Comparison of ENCODE assay signal across 9 cellular contexts in the genomic region with DNA sequence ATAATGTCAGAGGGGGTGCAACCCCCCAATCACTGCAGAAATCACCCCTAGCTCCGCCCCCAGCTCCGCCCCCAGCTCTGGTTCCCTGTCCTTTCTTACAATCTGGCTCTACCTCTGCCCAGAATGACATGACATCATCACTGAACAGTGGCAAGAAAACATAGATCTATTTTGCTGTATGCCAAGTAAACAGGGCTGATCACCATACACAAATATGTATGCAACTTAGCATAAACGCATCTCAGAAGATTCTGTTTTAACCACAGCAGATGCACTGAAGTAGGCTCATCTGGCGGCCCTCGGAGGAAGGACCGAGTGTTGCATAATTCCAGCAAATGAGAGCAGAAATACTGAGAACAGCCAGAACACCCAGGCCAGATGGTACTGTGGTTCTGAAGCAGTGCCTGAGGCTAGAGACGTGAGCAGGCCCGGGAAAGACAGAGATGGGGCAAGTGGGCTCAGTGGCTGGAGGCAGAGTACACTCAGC.
DNase-seq lines count a peak whose midpoint lies in the region; ATAC-seq, FAIRE-seq and TF ChIP-seq lines count a peak whose summit lies in the region.
"Had no signal": no experiment of that assay in that cellular context is flagged by ENCODE, and none has a peak within 500 bp of the region (broad histone marks: within the 10 kb centered on the region; RNA-seq: fewer than 3 reads in every experiment).

No MANE protein-coding gene starts in this region.

- DNase-seq in Right ventricle myocardium inferior (ENCODE audit: missing footprints), result peak; percentile 74
- no peak for DNase-seq in cardiac septum (ENCODE audit: low spot score)
- DNase-seq in T-helper 17 cell, result peak in 2 of 3 donors; percentile 45 to 56
- no peak for DNase-seq in endothelial cell of umbilical vein (ENCODE audit: low read depth, low spot score)
- DNase-seq in trophoblast cell, result peak; percentile 77 to 78
- DNase-seq in pons (ENCODE audit: low spot score), result no peak

- no peak overlapping the region for H3K14ac ChIP-seq in trophoblast cell (ENCODE audit: low read length)

- H2BK12ac ChIP-seq in trophoblast cell (ENCODE audit: low read length), result no peak overlapping the region

- no peak overlapping the region for H3K4me3 ChIP-seq in endothelial cell of umbilical vein (replicated peaks in 1 of 3; ENCODE audit: insufficient read depth in 1 of 3, low read depth in 1 of 3, low read length in 3 of 3)
- no peak overlapping the region for H3K4me3 ChIP-seq in trophoblast cell (ENCODE audit: low read depth, low read length)

- intact Hi-C loops in Right ventricle myocardium inferior (cut with DNase I) (no loop called here), cardiac septum (cut with DNase I) (no loop called here), endothelial cell of umbilical vein (cut with micrococcal nuclease) (no loop called here)

- no peaks in the 10 kb centered on the region for H3K36me3 ChIP-seq in endothelial cell of umbilical vein (ENCODE audit: control insufficient read depth in 2 of 2, extremely low read depth in 1 of 2, insufficient read depth in 2 of 2, low read length in 2 of 2)
- H3K36me3 ChIP-seq in trophoblast cell (ENCODE audit: control insufficient read depth in 1 of 2, insufficient read depth in 2 of 2, low read length in 2 of 2), result no peaks in the 10 kb centered on the region

- H3K27me3 ChIP-seq in endothelial cell of umbilical vein (ENCODE audit: control insufficient read depth in 2 of 2, insufficient read depth in 2 of 2, low read length in 2 of 2) (no peaks in the 10 kb centered on the region), trophoblast cell (ENCODE audit: insufficient read depth, low read length) (no peaks in the 10 kb centered on the region)

- ATAC-seq in Right ventricle myocardium inferior (peak; percentile 86), T-helper 17 cell (peak; percentile 58), GM19351 (IDR thresholded peaks at IDR 0.05; ENCODE audit: unreplicated experiment) (no peak), HG02798 (IDR thresholded peaks at IDR 0.05; ENCODE audit: poor library complexity, unreplicated experiment) (no peak)

- CTCF ChIA-PET in endothelial cell of umbilical vein (lab: Charles Lee), result interaction anchor here (2.3 kb wide), 2 partner anchors 13 to 130 kb away, joined by 8 to 9 read pairs; no protein-coding TSS in a partner anchor

- H2AFZ ChIP-seq in endothelial cell of umbilical vein (ENCODE audit: low read depth, low read length), result no peak overlapping the region
- no peak overlapping the region for H2AFZ ChIP-seq in trophoblast cell (ENCODE audit: insufficient read depth, low read length, poor library complexity)

- FAIRE-seq in endothelial cell of umbilical vein (lab: Jason Lieb, UNC), result peak; percentile 42
- FAIRE-seq: G401.6 had no signal

- POLR2A ChIA-PET in endothelial cell of umbilical vein (lab: Charles Lee), result no interaction called here

- dilution Hi-C loops in endothelial cell of umbilical vein (cut with MboI; ENCODE audit: extremely low pct_ligation_motif_present, low sequenced_read_pairs), result no loop called here

- H3K79me1 ChIP-seq in trophoblast cell (ENCODE audit: low read length), result peaks cover 2% of the 10 kb centered on the region

- H3K27ac ChIP-seq in endothelial cell of umbilical vein (ENCODE audit: insufficient read depth, low read depth, low read length), result no peak overlapping the region
- H3K27ac ChIP-seq in trophoblast cell (ENCODE audit: low read depth, low read length), result no peak overlapping the region

- no peak for TF ChIP-seq POLR2A in endothelial cell of umbilical vein (IDR thresholded peaks at IDR 0.05; ENCODE audit: low read depth, low read length)

- H2AK5ac ChIP-seq in trophoblast cell (ENCODE audit: low read length), result no peak overlapping the region

- no peak overlapping the region for H2BK120ac ChIP-seq in trophoblast cell (ENCODE audit: insufficient read depth, low read length, poor library complexity)

- H3K9ac ChIP-seq in endothelial cell of umbilical vein (replicated peaks; ENCODE audit: extremely low read depth, insufficient read depth, low read length), result no peak overlapping the region
- no peak overlapping the region for H3K9ac ChIP-seq in trophoblast cell (ENCODE audit: low read length)

- no peak for TF ChIP-seq CTCF in endothelial cell of umbilical vein (IDR thresholded peaks at IDR 0.05; ENCODE audit: extremely low read depth in 1 of 2, insufficient read depth in 1 of 2, low read depth in 1 of 2, low read length in 2 of 2)

- peak overlapping the region; percentile 89 for H3K4me3 Mint-ChIP-seq in T-helper 17 cell

- no peaks in the 10 kb centered on the region for H3K4me1 ChIP-seq in endothelial cell of umbilical vein (ENCODE audit: control insufficient read depth, extremely low read depth, insufficient read depth, low read length)
- H3K4me1 ChIP-seq in trophoblast cell (ENCODE audit: control insufficient read depth in 1 of 2, insufficient read depth in 2 of 2, low read length in 2 of 2), result peaks cover 0 to 3% of the 10 kb centered on the region in 2 experiments

- H4K20me1 ChIP-seq in endothelial cell of umbilical vein (replicated peaks; ENCODE audit: control insufficient read depth, extremely low read depth, insufficient read depth, low read length), result no peaks in the 10 kb centered on the region

- no peak overlapping the region for H3K4ac ChIP-seq in trophoblast cell (ENCODE audit: low read depth, low read length)

- H3K36me3 Mint-ChIP-seq in T-helper 17 cell (ENCODE audit: low read depth), result peaks cover 8% of the 10 kb centered on the region

- H3K27me3 Mint-ChIP-seq in T-helper 17 cell, result no peaks in the 10 kb centered on the region

- H3K79me2 ChIP-seq in endothelial cell of umbilical vein (ENCODE audit: control insufficient read depth, insufficient read depth, low read length) (no peaks in the 10 kb centered on the region), trophoblast cell (ENCODE audit: control insufficient read depth, insufficient read depth, low read length, poor library complexity) (no peaks in the 10 kb centered on the region)

- no peak overlapping the region for H3K23ac ChIP-seq in trophoblast cell (ENCODE audit: low read length)

- H3K4me2 ChIP-seq in endothelial cell of umbilical vein (ENCODE audit: insufficient read depth, low read length) (no peak overlapping the region), trophoblast cell (ENCODE audit: low read length) (no peak overlapping the region)

- no peak overlapping the region for H2BK5ac ChIP-seq in trophoblast cell (ENCODE audit: low read depth, low read length, poor library complexity)

- peak overlapping the region; percentile 97 for H3K27ac Mint-ChIP-seq in T-helper 17 cell

- H4K12ac ChIP-seq in trophoblast cell (ENCODE audit: low read depth, low read length), result no peak overlapping the region

- no peak overlapping the region for H4K91ac ChIP-seq in trophoblast cell (ENCODE audit: low read depth, low read length)

- no TSS peak for BruUV-seq in endothelial cell of umbilical vein (replicated peaks; lab: Mats Ljungman, UMichigan)

- H3K9me1 ChIP-seq in endothelial cell of umbilical vein (replicated peaks; ENCODE audit: control insufficient read depth, extremely low read depth, insufficient read depth, low read length), result no peaks in the 10 kb centered on the region

- no CpG with 5 or more reads among the region's 8 CpGs for WGBS in trophoblast cell (ENCODE audit: extremely low coverage, insufficient coverage, insufficient read length)

- no peak overlapping the region for H4K8ac ChIP-seq in trophoblast cell (ENCODE audit: low read depth, low read length)

- H3K9me3 ChIP-seq in T-helper 17 cell (ENCODE audit: control insufficient read depth, low read length, poor library complexity, severe bottlenecking), result no peaks in the 10 kb centered on the region
- H3K9me3 ChIP-seq in endothelial cell of umbilical vein (replicated peaks; ENCODE audit: control insufficient read depth, insufficient read depth, low read length), result no peaks in the 10 kb centered on the region
- H3K9me3 ChIP-seq in trophoblast cell (ENCODE audit: insufficient read depth, low read depth, low read length), result no peaks in the 10 kb centered on the region

- peaks cover 74% of the 10 kb centered on the region for H3K4me1 Mint-ChIP-seq in T-helper 17 cell

- H3K18ac ChIP-seq in trophoblast cell (ENCODE audit: low read length), result no peak overlapping the region

TF ChIP-seq in endothelial cell of umbilical vein, 7 proteins besides CTCF, POLR2A, EP300 and RAD21:
- TF ChIP-seq GATA2 (IDR thresholded peaks at IDR 0.05; ENCODE audit: insufficient read depth, insufficient read length, low read depth, low read length), result no peak
- TF ChIP-seq, protein P1, sequence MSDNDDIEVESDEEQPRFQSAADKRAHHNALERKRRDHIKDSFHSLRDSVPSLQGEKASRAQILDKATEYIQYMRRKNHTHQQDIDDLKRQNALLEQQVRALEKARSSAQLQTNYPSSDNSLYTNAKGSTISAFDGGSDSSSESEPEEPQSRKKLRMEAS (IDR thresholded peaks at IDR 0.05; ENCODE audit: insufficient read depth, insufficient read length), result no peak
- no peak for TF ChIP-seq POLR2AphosphoS5 (IDR thresholded peaks at IDR 0.05; ENCODE audit: insufficient read depth, low read depth, low read length)

Comparison
In these comparisons a context has a peak if more than half of its experiments do, and no peak if none do; other contexts are left out.
1. DNase-seq: peak in Right ventricle myocardium inferior (single experiment), T-helper 17 cell (2 of 3) and trophoblast cell (2 of 2); none in cardiac septum (single experiment), endothelial cell of umbilical vein (single experiment) and pons (single experiment).
2. ATAC-seq: peak in Right ventricle myocardium inferior (single experiment) and T-helper 17 cell (single experiment); none in GM19351 (single experiment) and HG02798 (single experiment).